In genomic region chr2:68185541-68186164, GRCh38 we compare ENCODE assay signal across 8 cellular contexts. TPM values are rescaled to one million over a fixed set of nuclear protein-coding genes. Genes with fewer than 3 reads are reported as not detected.
DNase-seq lines count a peak whose midpoint lies in the region; ATAC-seq and TF ChIP-seq lines count a peak whose summit lies in the region.

No MANE protein-coding gene starts in this region.

- dilution Hi-C loops in IMR-90 (cut with HindIII; ENCODE audit: low sequenced_read_pairs, unreplicated experiment) = no loop called here

- H3K4me3 ChIP-seq in GM12864 (ENCODE audit: low read depth, low read length) = no peak overlapping the region
- no peak overlapping the region for H3K4me3 ChIP-seq in IMR-90 (ENCODE audit: insufficient read depth, low read depth, low read length)
- H3K4me3 ChIP-seq in brain microvascular endothelial cell (ENCODE audit: low read depth, low read length) = no peak overlapping the region
- H3K4me3 ChIP-seq in thoracic aorta = no peak overlapping the region

- H3K9me3 ChIP-seq in IMR-90 (ENCODE audit: control insufficient read depth, insufficient read depth, low read length) = no peaks in the 10 kb centered on the region
- H3K9me3 ChIP-seq in thoracic aorta = no peaks in the 10 kb centered on the region

- no peak overlapping the region for H2AK9ac ChIP-seq in IMR-90 (replicated peaks; ENCODE audit: low read depth, low read length, poor library complexity)

- H3K23ac ChIP-seq in IMR-90 (ENCODE audit: low read depth, low read length) = no peak overlapping the region

- no peak overlapping the region for H2BK15ac ChIP-seq in IMR-90 (ENCODE audit: low read depth, low read length)

- WGBS in IMR-90 (ENCODE audit: extremely low coverage in 2 of 2, insufficient read length in 1 of 2), 2 experiments = no CpG with 5 or more reads among the region's 5 CpGs

- TF ChIP-seq POLR2A in IMR-90 (IDR thresholded peaks at IDR 0.05; ENCODE audit: low read depth, low read length) = no peak

- TF ChIP-seq CTCF in GM12864 (IDR thresholded peaks at IDR 0.05; ENCODE audit: low read depth, low read length, missing control alignments) = peak; percentile 80
- TF ChIP-seq CTCF in IMR-90 (conservative IDR thresholded peaks at IDR 0.05; ENCODE audit: low read depth, low read length) = peak; percentile 42
- peak; percentile 83 for TF ChIP-seq CTCF in brain microvascular endothelial cell (IDR thresholded peaks at IDR 0.05; ENCODE audit: low read depth, low read length, missing control alignments)
- TF ChIP-seq CTCF in thoracic aorta (IDR thresholded peaks at IDR 0.05) = peak; percentile 35

- H3K27ac ChIP-seq in IMR-90 (ENCODE audit: insufficient read depth, low read length) (no peak overlapping the region), brain microvascular endothelial cell (no peak overlapping the region), thoracic aorta (no peak overlapping the region)

- DNase-seq in GM12864 (ENCODE audit: low read depth) = peak; percentile 40
- DNase-seq in IMR-90 = peak; percentile 34
- peak; percentile 53 for DNase-seq in T-helper 9 cell
- DNase-seq in brain microvascular endothelial cell = no peak
- DNase-seq in lung microvascular endothelial cell (ENCODE audit: low read depth in 2 of 2) = peak; percentile 35 to 41
- DNase-seq in thoracic aorta (ENCODE audit: low spot score) = no peak

- H2AK5ac ChIP-seq in IMR-90 (ENCODE audit: low read depth, low read length) = no peak overlapping the region

- no TSS peak for BruUV-seq in IMR-90 (replicated peaks; lab: Mats Ljungman, UMichigan)

- TF ChIP-seq RAD21 in IMR-90 (IDR thresholded peaks at IDR 0.05; ENCODE audit: low read length) = no peak

- H3K56ac ChIP-seq in IMR-90 (ENCODE audit: extremely low read depth, insufficient read depth, low read length) = no peak overlapping the region

- POLR2A ChIA-PET in IMR-90 (lab: Charles Lee; ENCODE audit: unreplicated experiment) = no interaction called here

- H3K14ac ChIP-seq in IMR-90 (replicated peaks; ENCODE audit: low read depth, low read length) = no peak overlapping the region

- in situ Hi-C loops in IMR-90 (cut with MboI; ENCODE audit: low sequenced_read_pairs) = no loop called here
- in situ Hi-C loops in brain microvascular endothelial cell (cut with HindIII; ENCODE audit: low pct_ligation_motif_present, low sequenced_read_pairs) = no loop called here

- no peak overlapping the region for H4K8ac ChIP-seq in IMR-90 (ENCODE audit: low read depth in 2 of 2, low read length in 2 of 2)

- peaks cover 19 to 43% of the 10 kb centered on the region in 2 experiments for H3K79me1 ChIP-seq in IMR-90 (ENCODE audit: low read depth in 1 of 2, low read length in 2 of 2)

- no peak overlapping the region for H3K4me2 ChIP-seq in IMR-90 (ENCODE audit: low read depth, low read length)

- no peak overlapping the region for H2BK120ac ChIP-seq in IMR-90 (ENCODE audit: low read depth, low read length)

- no peak for ATAC-seq in IMR-90 (ENCODE audit: low read depth)
- no peak for ATAC-seq in thoracic aorta (ENCODE audit: insufficient number of reproducible peaks, low FRiP score, low read depth)
- ATAC-seq in HG03025 (IDR thresholded peaks at IDR 0.05; ENCODE audit: low FRiP score, unreplicated experiment) = no peak
- no peak for ATAC-seq in GM21528 (IDR thresholded peaks at IDR 0.05; ENCODE audit: low FRiP score, unreplicated experiment)

- no peak overlapping the region for H3K4ac ChIP-seq in IMR-90 (ENCODE audit: low read depth, low read length)

- intact Hi-C loops in IMR-90 (cut with micrococcal nuclease) = no loop called here

- H2AFZ ChIP-seq in IMR-90 (replicated peaks; ENCODE audit: low read length, poor library complexity) = no peak overlapping the region

- no peak overlapping the region for H4K91ac ChIP-seq in IMR-90 (ENCODE audit: insufficient read depth, low read depth, low read length)

- H4K5ac ChIP-seq in IMR-90 (ENCODE audit: low read depth, low read length) = no peak overlapping the region

- peaks cover 11% of the 10 kb centered on the region for H3K36me3 ChIP-seq in IMR-90 (ENCODE audit: control insufficient read depth, insufficient read depth, low read length)
- H3K36me3 ChIP-seq in brain microvascular endothelial cell (replicated peaks) = peaks cover 22% of the 10 kb centered on the region
- H3K36me3 ChIP-seq in thoracic aorta = peaks cover under 1% of the 10 kb centered on the region

- no peaks in the 10 kb centered on the region for H3K9me1 ChIP-seq in IMR-90 (ENCODE audit: insufficient read depth, low read length)

- H3K27me3 ChIP-seq in IMR-90 (ENCODE audit: control insufficient read depth, insufficient read depth, low read length) (no peaks in the 10 kb centered on the region), brain microvascular endothelial cell (replicated peaks) (no peaks in the 10 kb centered on the region), thoracic aorta (replicated peaks; ENCODE audit: insufficient read depth) (no peaks in the 10 kb centered on the region)

- peaks cover 16% of the 10 kb centered on the region; the same call in 1 of the 2 replicates for H4K20me1 ChIP-seq in IMR-90 (ENCODE audit: insufficient read depth, low read length)

- H2BK5ac ChIP-seq in IMR-90 (ENCODE audit: low read depth, low read length, poor library complexity, severe bottlenecking) = no peak overlapping the region

- no peak overlapping the region for H2BK20ac ChIP-seq in IMR-90 (ENCODE audit: low read depth, low read length)

- CTCF ChIA-PET in IMR-90 (lab: Yijun Ruan, JAX) = interaction anchor here (0.8 to 1.8 kb wide), 3 partner anchors 10 to 65 kb away, joined by 3 to 5 read pairs (median 4); no protein-coding TSS in a partner anchor

- no peak overlapping the region for H3K9ac ChIP-seq in IMR-90 (ENCODE audit: low read depth, low read length)

- H3K18ac ChIP-seq in IMR-90 (ENCODE audit: low read depth, low read length) = no peak overlapping the region

- no peaks in the 10 kb centered on the region for H3K4me1 ChIP-seq in IMR-90 (ENCODE audit: control insufficient read depth, insufficient read depth, low read length)
- H3K4me1 ChIP-seq in thoracic aorta (ENCODE audit: control insufficient read depth in 1 of 2, low read depth in 2 of 2) = peaks cover 9 to 23% of the 10 kb centered on the region in 2 donors

TF ChIP-seq in IMR-90, 13 proteins besides CTCF, POLR2A, EP300 and RAD21:
- TF ChIP-seq SMC3 (IDR thresholded peaks at IDR 0.05; ENCODE audit: low read depth, low read length) = peak; percentile 25
- no peak for TF ChIP-seq MXI1 (IDR thresholded peaks at IDR 0.05; ENCODE audit: borderline replicate concordance, low read depth, low read length)

RNA-seq across cellular contexts. Expression of gene PNO1, which starts 28.0 kb away (rescaled TPM):
- 14.7 and 25.8 TPM in 2 replicates for total RNA-seq in IMR-90 (2012; rRNA removed)
- 12.6 and 12.8 TPM in 2 replicates for polyA plus RNA-seq in IMR-90 (2012; rRNA removed)
- polyA plus RNA-seq in IMR-90 (2012; cell fraction: cytosol; rRNA removed) = 2.6 and 3.9 TPM in 2 replicates
- polyA plus RNA-seq in IMR-90 (2012; cell fraction: nucleus; rRNA removed; ENCODE audit: low replicate concordance) = 1.2 and 4.0 TPM in 2 replicates
- 8.9 and 13.3 TPM in 2 replicates for total RNA-seq in lung microvascular endothelial cell
- 10 to 100 TPM in 1 of 2 donors, 1 to 10 TPM in 1; 8.3 to 27.7 TPM for total RNA-seq in thoracic aorta

Comparison
In these comparisons a context has a peak if more than half of its experiments do, and no peak if none do; other contexts are left out.
1. DNase-seq: peak in GM12864 (single experiment), IMR-90 (single experiment), T-helper 9 cell (single experiment) and lung microvascular endothelial cell (2 of 2); none in brain microvascular endothelial cell (single experiment) and thoracic aorta (single experiment).
2. Peak in every context shown above with its lines, with median percentiles within 50 percentile points of each other: CTCF ChIP-seq.